Comparison of ENCODE assay signal across 1 cellular context in genomic region chr19:18021121-18021755, GRCh38.
TF ChIP-seq lines count a peak whose summit lies in the region.

No MANE protein-coding gene starts in this region.

TF ChIP-seq in K562, 482 proteins besides CTCF, POLR2A, EP300 and RAD21 (continued from another document):
- TF ChIP-seq MGA (IDR thresholded peaks at IDR 0.05) (0 out of 2 replicates have a peak, but pooled peaks have one; percentile 4), CBFA2T3 (IDR thresholded peaks at IDR 0.05) (0 out of 2 replicates have a peak, but pooled peaks have one; percentile 3), ZBTB7A (IDR thresholded peaks at IDR 0.05; ENCODE audit: borderline replicate concordance, control insufficient read depth, low read depth, low read length) (peak; percentile 33; the same call in 1 of the 2 replicates), FOXP4 (CRISPR knock-in tag; IDR thresholded peaks at IDR 0.05; ENCODE audit: borderline replicate concordance) (no peak), POLR2G (IDR thresholded peaks at IDR 0.05; ENCODE audit: low read depth, low read length) (peak; percentile 57), ZNF740 (CRISPR knock-in tag; IDR thresholded peaks at IDR 0.05) (peak; percentile 79; the same call in 1 of the 2 replicates), ZNF740 (tag; IDR thresholded peaks at IDR 0.05) (peak in 1 of 2 experiments; percentile 59; a peak in 2 of 4 replicates), NBN (IDR thresholded peaks at IDR 0.05; ENCODE audit: low read depth) (no peak), GTF2A2 (tag; IDR thresholded peaks at IDR 0.05) (0 out of 2 replicates have a peak, but pooled peaks have one; percentile 44), JUN (IDR thresholded peaks at IDR 0.05; ENCODE audit: borderline replicate concordance, low read depth, low read length) (peak; percentile 37; the same call in 1 of the 2 replicates), JUN (CRISPR knock-in tag; IDR thresholded peaks at IDR 0.05; ENCODE audit: borderline replicate concordance) (no peak)
